In the genomic region with DNA sequence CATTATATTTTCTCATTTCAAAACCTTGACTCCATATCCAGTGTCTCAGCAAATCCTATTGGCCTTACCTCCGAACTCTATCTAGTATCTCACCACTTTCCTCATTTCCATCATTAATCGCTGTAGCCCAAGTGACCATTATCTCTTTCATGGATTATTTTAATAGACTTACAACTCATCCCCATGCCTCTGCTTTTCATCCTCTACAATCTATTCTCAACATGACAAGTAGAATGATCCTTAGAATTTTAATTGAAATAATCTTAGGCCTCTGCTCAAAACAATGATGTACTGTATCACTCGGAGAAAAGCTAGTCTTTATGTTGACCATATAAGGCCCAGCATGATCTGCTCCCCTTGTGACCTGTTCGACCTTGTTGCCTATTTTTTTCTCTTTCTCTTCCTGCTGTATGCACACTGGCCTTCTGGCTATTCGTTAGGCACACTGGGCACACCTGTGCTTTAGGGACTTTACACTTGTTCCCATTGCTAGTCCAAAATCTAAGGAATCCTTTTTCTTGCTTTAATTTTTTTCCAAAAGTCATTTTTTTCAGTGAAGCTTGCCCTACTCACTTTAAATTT, we compare ENCODE assay signal across 12 cellular contexts. TPM values are rescaled to one million over a fixed set of nuclear protein-coding genes. Genes with fewer than 3 reads are reported as not detected.
A peak's percentile ranks its signal among the peaks of the same experiment; 100 is the strongest.
DNase-seq lines count a peak whose midpoint lies in the region; ATAC-seq and TF ChIP-seq lines count a peak whose summit lies in the region.
"Had no signal": no experiment of that assay in that cellular context is flagged by ENCODE, and none has a peak within 500 bp of the region (broad histone marks: within the 10 kb centered on the region; RNA-seq: fewer than 3 reads in every experiment).

No MANE protein-coding gene starts in this region.

- H3K27ac ChIP-seq in SU-DHL-6 (ENCODE audit: low read depth, low read length), result peak overlapping the region; percentile 41; the same call in 1 of the 2 replicates
- peak overlapping the region; percentile 51 for H3K27ac ChIP-seq in substantia nigra (ENCODE audit: low read depth, low read length, poor library complexity, severe bottlenecking)
- H3K27ac ChIP-seq: brain microvascular endothelial cell, HL-60 had no signal

- H3K27me3 ChIP-seq in SU-DHL-6 (ENCODE audit: low read length), result no peaks in the 10 kb centered on the region
- H3K27me3 ChIP-seq: brain microvascular endothelial cell had no signal

- peak overlapping the region; percentile 44 for H3K9ac ChIP-seq in SU-DHL-6 (ENCODE audit: low read length)

- H3F3A ChIP-seq in SU-DHL-6 (ENCODE audit: insufficient read depth), result no peaks in the 10 kb centered on the region

- TF ChIP-seq CTCF in SU-DHL-6 (IDR thresholded peaks at IDR 0.05; ENCODE audit: insufficient read depth, low read length, poor library complexity, severe bottlenecking) (no peak), endothelial cell (IDR thresholded peaks at IDR 0.05; ENCODE audit: unreplicated experiment) (no peak)

- peaks cover 50% of the 10 kb centered on the region for H3K36me3 Mint-ChIP-seq in activated T-cell treated with anti-CD3 and anti-CD28 coated beads, Interleukin-2, amount 50 U/mL, for 24 hours (ENCODE audit: low read depth)
- peaks cover 3% of the 10 kb centered on the region for H3K36me3 Mint-ChIP-seq in endothelial cell (ENCODE audit: low read depth, unreplicated experiment)

- intact Hi-C loops in left colon (cut with DNase I, micrococcal nuclease), result no loop called here

- no peaks in the 10 kb centered on the region for H3K27me3 Mint-ChIP-seq in activated T-cell treated with anti-CD3 and anti-CD28 coated beads, Interleukin-2, amount 50 U/mL, for 24 hours
- H3K27me3 Mint-ChIP-seq in endothelial cell (ENCODE audit: unreplicated experiment), result no peaks in the 10 kb centered on the region

- DNase-seq in activated T-cell treated with anti-CD3 and anti-CD28 coated beads, Interleukin-2, amount 50 U/mL, for 24 hours, result no peak
- DNase-seq in activated T-cell treated with anti-CD3 and anti-CD28 coated beads for 4 hours (no peak), left colon (peak in 1 of 2 donors; percentile 39), substantia nigra (lab: John Stamatoyannopoulos, UW) (no peak), NCI-H1105 (lab: John Stamatoyannopoulos, UW) (no peak), endothelial cell (ENCODE audit: low spot score) (no peak)
- DNase-seq: activated CD4-positive, alpha-beta T cell treated with anti-CD3 and anti-CD28 coated beads, Interleukin-2, amount 50 U/mL, for 1 hour; brain microvascular endothelial cell; NCI-H2029 had no signal

- no peaks in the 10 kb centered on the region for H3K9me3 Mint-ChIP-seq in activated T-cell treated with anti-CD3 and anti-CD28 coated beads, Interleukin-2, amount 50 U/mL, for 24 hours
- no peaks in the 10 kb centered on the region for H3K9me3 Mint-ChIP-seq in endothelial cell (ENCODE audit: unreplicated experiment)

- ATAC-seq in left colon (peak; percentile 87), GM21737 (IDR thresholded peaks at IDR 0.05; ENCODE audit: unreplicated experiment) (no peak)

- H4K20me1 ChIP-seq in SU-DHL-6 (ENCODE audit: low read depth, low read length), result no peaks in the 10 kb centered on the region

- peak overlapping the region; percentile 88 for H3K27ac Mint-ChIP-seq in activated T-cell treated with anti-CD3 and anti-CD28 coated beads, Interleukin-2, amount 50 U/mL, for 24 hours
- H3K27ac Mint-ChIP-seq in endothelial cell (ENCODE audit: unreplicated experiment), result no peak overlapping the region

- H3K36me3 ChIP-seq in SU-DHL-6 (ENCODE audit: low read length), result no peaks in the 10 kb centered on the region
- H3K36me3 ChIP-seq: brain microvascular endothelial cell had no signal

- H3K4me3 Mint-ChIP-seq in activated T-cell treated with anti-CD3 and anti-CD28 coated beads, Interleukin-2, amount 50 U/mL, for 24 hours, result peak overlapping the region; percentile 36
- H3K4me3 Mint-ChIP-seq in endothelial cell (ENCODE audit: unreplicated experiment), result no peak overlapping the region

- peak overlapping the region; percentile 37 for H3K4me3 ChIP-seq in SU-DHL-6 (ENCODE audit: insufficient read depth, low read length, poor library complexity, severe bottlenecking)

- no peaks in the 10 kb centered on the region for H3K9me2 ChIP-seq in SU-DHL-6 (replicated peaks; ENCODE audit: insufficient read depth, low read length)

- peak overlapping the region; percentile 53 for H3K4me2 ChIP-seq in SU-DHL-6 (ENCODE audit: low read depth, low read length, poor library complexity, severe bottlenecking)

- no peaks in the 10 kb centered on the region for H3K79me2 ChIP-seq in SU-DHL-6 (ENCODE audit: insufficient read depth, low read length)

- peak overlapping the region; percentile 90 for H2AFZ ChIP-seq in SU-DHL-6 (ENCODE audit: low read depth, low read length, severe bottlenecking)

- no peaks in the 10 kb centered on the region for H3K9me3 ChIP-seq in SU-DHL-6 (ENCODE audit: insufficient read depth, low read length)

- H3K4me1 Mint-ChIP-seq in activated T-cell treated with anti-CD3 and anti-CD28 coated beads, Interleukin-2, amount 50 U/mL, for 24 hours (ENCODE audit: low read depth), result peaks cover 74% of the 10 kb centered on the region
- no peaks in the 10 kb centered on the region for H3K4me1 Mint-ChIP-seq in endothelial cell (ENCODE audit: unreplicated experiment)

RNA-seq across cellular contexts. Expression of a gene that starts 21.4 kb away (rescaled TPM):
- total RNA-seq in left colon (10 to 100 TPM; 22.8 to 29.2 TPM), endothelial cell (ENCODE audit: unreplicated experiment) (13.9 TPM)

RNA-seq across cellular contexts. Expression of a gene that starts 52.8 kb away (rescaled TPM):
- total RNA-seq in left colon, result 10 to 100 TPM in 1 of 2 donors, 1 to 10 TPM in 1; 9.4 to 24.2 TPM
- total RNA-seq in endothelial cell (ENCODE audit: unreplicated experiment), result 0.77 TPM
